29 cellular contexts compared by ENCODE assay signal in genomic region chr15:32990071-32990470, GRCh38.
"Had no signal": no experiment of that assay in that cellular context is flagged by ENCODE, and none has a peak within 500 bp of the region (broad histone marks: within the 10 kb centered on the region; RNA-seq: fewer than 3 reads in every experiment).

No MANE protein-coding gene starts in this region.

- H3K4me1 ChIP-seq: parathyroid adenoma, psoas muscle, right lobe of liver, thyroid gland, upper lobe of right lung had no signal

- H3K27me3 Mint-ChIP-seq: progenitor cell of endocrine pancreas; stimulated activated naive CD8-positive, alpha-beta T cell treated with anti-CD3 and anti-CD28 coated beads, Interleukin-15, amount 100 ng/mL, for 72 hours; type B pancreatic cell had no signal

- H3K9me3 ChIP-seq: ovary, psoas muscle, right lobe of liver, sigmoid colon, thoracic aorta, thyroid gland, transverse colon, upper lobe of right lung, uterus had no signal

- H3K36me3 ChIP-seq: neural progenitor cell, ovary, right lobe of liver, sigmoid colon, thoracic aorta, thyroid gland, transverse colon, upper lobe of right lung, uterus had no signal

- H3K27ac Mint-ChIP-seq: naive thymus-derived CD4-positive, alpha-beta T cell; natural killer cell; nephron; neural progenitor cell; progenitor cell of endocrine pancreas; stimulated activated effector memory CD8-positive, alpha-beta T cell treated with anti-CD3 and anti-CD28 coated beads, Interleukin-12 subunit alpha, Interleukin-12 subunit beta, amount 100 ng/mL, for 72 hours; stimulated activated naive B cell treated with anti-CD40 and anti-IgM and Interleukin-4, amounts not matched to agents 10 μg/mL and 1 μg/mL and 100 μg/mL, for 72 hours; stimulated activated naive CD8-positive, alpha-beta T cell treated with anti-CD3 and anti-CD28 coated beads, Interleukin-15, amount 100 ng/mL, for 72 hours; type B pancreatic cell had no signal

- H3K4me3 Mint-ChIP-seq: naive thymus-derived CD4-positive, alpha-beta T cell; natural killer cell; nephron; neural progenitor cell; stimulated activated effector memory CD8-positive, alpha-beta T cell treated with anti-CD3 and anti-CD28 coated beads, Interleukin-12 subunit alpha, Interleukin-12 subunit beta, amount 100 ng/mL, for 72 hours; stimulated activated naive B cell treated with anti-CD40 and anti-IgM and Interleukin-4, amounts not matched to agents 10 μg/mL and 1 μg/mL and 100 μg/mL, for 72 hours; stimulated activated naive CD8-positive, alpha-beta T cell treated with anti-CD3 and anti-CD28 coated beads, Interleukin-15, amount 100 ng/mL, for 72 hours; type B pancreatic cell had no signal

- H3K27me3 ChIP-seq: neural progenitor cell, ovary, right lobe of liver, sigmoid colon, thyroid gland, transverse colon, upper lobe of right lung, uterus had no signal

- H3K36me3 Mint-ChIP-seq: natural killer cell; neural progenitor cell; stimulated activated effector memory CD8-positive, alpha-beta T cell treated with anti-CD3 and anti-CD28 coated beads, Interleukin-12 subunit alpha, Interleukin-12 subunit beta, amount 100 ng/mL, for 72 hours; stimulated activated naive B cell treated with anti-CD40 and anti-IgM and Interleukin-4, amounts not matched to agents 10 μg/mL and 1 μg/mL and 100 μg/mL, for 72 hours; type B pancreatic cell had no signal

- H3K4me1 Mint-ChIP-seq: natural killer cell; stimulated activated effector memory CD8-positive, alpha-beta T cell treated with anti-CD3 and anti-CD28 coated beads, Interleukin-12 subunit alpha, Interleukin-12 subunit beta, amount 100 ng/mL, for 72 hours; stimulated activated naive B cell treated with anti-CD40 and anti-IgM and Interleukin-4, amounts not matched to agents 10 μg/mL and 1 μg/mL and 100 μg/mL, for 72 hours; stimulated activated naive CD8-positive, alpha-beta T cell treated with anti-CD3 and anti-CD28 coated beads, Interleukin-15, amount 100 ng/mL, for 72 hours had no signal

- H3K4me3 ChIP-seq: neural progenitor cell, ovary, psoas muscle, right lobe of liver, sigmoid colon, thoracic aorta, thyroid gland, transverse colon, upper lobe of right lung, uterus had no signal

- H3K79me2 ChIP-seq: parathyroid adenoma had no signal

- H2AFZ ChIP-seq: neural progenitor cell, parathyroid adenoma had no signal

- H3K4me2 ChIP-seq: neural progenitor cell had no signal

- FAIRE-seq: small intestine had no signal

- H3K9me3 Mint-ChIP-seq: naive thymus-derived CD4-positive, alpha-beta T cell; natural killer cell; nephron; neural progenitor cell; stimulated activated effector memory CD8-positive, alpha-beta T cell treated with anti-CD3 and anti-CD28 coated beads, Interleukin-12 subunit alpha, Interleukin-12 subunit beta, amount 100 ng/mL, for 72 hours; stimulated activated naive B cell treated with anti-CD40 and anti-IgM and Interleukin-4, amounts not matched to agents 10 μg/mL and 1 μg/mL and 100 μg/mL, for 72 hours; stimulated activated naive CD8-positive, alpha-beta T cell treated with anti-CD3 and anti-CD28 coated beads, Interleukin-15, amount 100 ng/mL, for 72 hours; type B pancreatic cell had no signal

- H3K27ac ChIP-seq: neural progenitor cell, ovary, parathyroid adenoma, psoas muscle, right lobe of liver, sigmoid colon, thoracic aorta, thyroid gland, transverse colon, upper lobe of right lung, uterus had no signal

- DNase-seq: naive thymus-derived CD4-positive, alpha-beta T cell; natural killer cell; occipital lobe; ovary; posterior cingulate gyrus; psoas muscle; right cardiac atrium; right lobe of liver; sigmoid colon; small intestine; stimulated activated CD4-positive, alpha-beta T cell treated with anti-CD3 and anti-CD28 coated beads, Interleukin-15, amount 100 ng/mL, for 24 hours; stimulated activated CD4-positive, alpha-beta T cell treated with anti-CD3 and anti-CD28 coated beads, Interleukin-2, amount 100 ng/mL, for 24 hours; stimulated activated CD4-positive, alpha-beta T cell treated with anti-CD3 and anti-CD28 coated beads, Interleukin-2, amount 100 ng/mL, for 48 hours; stimulated activated CD4-positive, alpha-beta T cell treated with anti-CD3 and anti-CD28 coated beads, Interleukin-4, amount 100 ng/mL, for 24 hours; stimulated activated naive B cell treated with anti-CD40 and anti-IgM and Interleukin-4, amounts not matched to agents 10 μg/mL and 1 μg/mL and 100 μg/mL, for 72 hours; stimulated activated naive CD8-positive, alpha-beta T cell treated with anti-CD3 and anti-CD28 coated beads, Interleukin-15, amount 100 ng/mL, for 72 hours; stimulated activated naive CD8-positive, alpha-beta T cell treated with anti-CD3 and anti-CD28 coated beads, Interleukin-15, Interleukin-2, amounts not matched to agents 100 U/mL and 50 U/mL, for 24 hours; substantia nigra; thyroid gland; transverse colon; upper lobe of right lung; uterus had no signal

- H3K9ac ChIP-seq: neural progenitor cell, parathyroid adenoma had no signal
